ENCODE assay signal across 14 cellular contexts in genomic region chr6:143700684-143701342, GRCh38. TPM values are rescaled to one million over a fixed set of nuclear protein-coding genes. Genes with fewer than 3 reads are reported as not detected.
DNase-seq lines count a peak whose midpoint lies in the region; FAIRE-seq and TF ChIP-seq lines count a peak whose summit lies in the region.
"Had no signal": no experiment of that assay in that cellular context is flagged by ENCODE, and none has a peak within 500 bp of the region (broad histone marks: within the 10 kb centered on the region; RNA-seq: fewer than 3 reads in every experiment).

No MANE protein-coding gene starts in this region.

- peaks cover 19% of the 10 kb centered on the region for H3K4me1 ChIP-seq in hepatocyte (ENCODE audit: insufficient read depth)

- peaks cover 92% of the 10 kb centered on the region for H3K79me2 ChIP-seq in hepatocyte

- no peak overlapping the region for H2AFZ ChIP-seq in hepatocyte

- no peak for FAIRE-seq in HTR-8/SVneo (lab: Jason Lieb, UNC)
- FAIRE-seq: GM18507, islet of Langerhans had no signal

- peaks cover 7% of the 10 kb centered on the region for H4K20me1 ChIP-seq in hepatocyte (ENCODE audit: insufficient read depth, poor library complexity, severe bottlenecking)

- H3K27me3 ChIP-seq in hepatocyte: no peaks in the 10 kb centered on the region

- no peak for TF ChIP-seq CTCF in coronary artery (IDR thresholded peaks at IDR 0.05)
- no peak for TF ChIP-seq CTCF in hepatocyte (IDR thresholded peaks at IDR 0.05; ENCODE audit: poor library complexity)

- H3K4me3 ChIP-seq in coronary artery: peak overlapping the region; percentile 12
- H3K4me3 ChIP-seq in hepatocyte: no peak overlapping the region

- WGBS in hepatocyte (ENCODE audit: low lambda C conversion rate, missing lambda C conversion rate): 57% methylated on average over 8 of the region's 8 CpGs

- H3K36me3 ChIP-seq in hepatocyte (replicated peaks; ENCODE audit: insufficient read depth, low read depth): no peaks in the 10 kb centered on the region

- H3K27ac ChIP-seq in coronary artery (peak overlapping the region; percentile 41 to 68), hepatocyte (peak overlapping the region; percentile 6)

- DNase-seq in NCI-H69 (lab: John Stamatoyannopoulos, UW): peak; percentile 6
- no peak for DNase-seq in coronary artery (ENCODE audit: low spot score)
- DNase-seq in hepatocyte (ENCODE audit: low spot score): no peak
- peak; percentile 64 for DNase-seq in stromal cell of bone marrow (ENCODE audit: low read depth)
- DNase-seq in SW480 (ENCODE audit: low spot score): no peak
- no peak for DNase-seq in HTR-8/SVneo (ENCODE audit: insufficient read length, low spot score)
- no peak for DNase-seq in NK-92 (lab: John Stamatoyannopoulos, UW; ENCODE audit: unreplicated experiment)
- DNase-seq in NCI-H2107 treated with DMSO at 0.1 percent for 48 hours (lab: John Stamatoyannopoulos, UW; ENCODE audit: unreplicated experiment): no peak
- DNase-seq: activated CD4-positive, alpha-beta T cell treated with anti-CD3 and anti-CD28 coated beads for 4 hours; activated naive CD4-positive, alpha-beta T cell; DMS79 treated with DMSO at 0.1 percent for 48 hours; NCI-H2029 had no signal

- peak overlapping the region; percentile 40 for H3K4me2 ChIP-seq in hepatocyte

- H3K9me2 ChIP-seq in hepatocyte (replicated peaks; ENCODE audit: insufficient read depth): no peaks in the 10 kb centered on the region

- no peaks in the 10 kb centered on the region for H3K9me3 ChIP-seq in hepatocyte (ENCODE audit: low read depth)

RNA-seq across cellular contexts. Expression of gene PHACTR2, which starts 23.0 kb away (rescaled TPM):
- 107 and 111 TPM in 2 replicates for total RNA-seq in hepatocyte
- 86.6 and 96.8 TPM in 2 replicates for polyA plus RNA-seq in hepatocyte

Comparison
In these comparisons a context has a peak if more than half of its experiments do, and no peak if none do; other contexts are left out.
1. DNase-seq: peak in NCI-H69 (single experiment) and stromal cell of bone marrow (single experiment); none in coronary artery (single experiment), hepatocyte (single experiment), SW480 (single experiment), HTR-8/SVneo (single experiment), NK-92 (single experiment) and NCI-H2107 treated with DMSO at 0.1 percent for 48 hours (single experiment).